ENCODE assay signal across 10 cellular contexts in the genomic region with DNA sequence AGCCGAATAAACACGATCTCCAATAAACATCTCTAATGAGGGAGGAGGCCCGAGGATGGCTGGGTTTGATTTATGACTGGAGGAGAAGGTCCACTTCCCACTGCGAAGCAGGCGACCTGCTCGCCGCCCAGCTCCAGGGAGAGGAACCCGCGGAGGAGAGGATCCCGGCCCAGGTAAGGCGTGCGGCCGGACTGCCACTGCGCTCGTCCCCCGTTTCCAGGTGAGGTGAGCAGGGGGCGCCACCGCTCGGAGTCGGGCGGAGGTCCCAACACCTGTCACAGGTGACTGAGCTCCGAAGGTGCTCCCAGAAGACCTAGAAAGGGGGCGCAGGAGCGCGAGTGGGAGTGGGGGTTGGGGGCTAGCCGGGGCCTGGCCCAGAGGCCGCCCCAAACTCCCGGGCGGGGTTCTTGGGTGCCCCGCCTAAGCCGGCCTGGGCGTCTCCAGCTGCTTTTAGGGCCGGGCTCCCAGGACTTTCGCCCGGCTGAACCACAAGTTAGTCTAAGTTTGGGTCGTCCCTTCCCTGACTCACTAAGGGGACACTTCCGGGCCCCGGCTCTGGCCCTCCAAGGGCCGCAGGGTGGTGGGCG. TPM values are rescaled to one million over a fixed set of nuclear protein-coding genes. Genes with fewer than 3 reads are reported as not detected.
DNase-seq lines count a peak whose midpoint lies in the region; ATAC-seq and TF ChIP-seq lines count a peak whose summit lies in the region.
"Had no signal": no experiment of that assay in that cellular context is flagged by ENCODE, and none has a peak within 500 bp of the region (broad histone marks: within the 10 kb centered on the region; RNA-seq: fewer than 3 reads in every experiment).

No MANE protein-coding gene starts in this region.

- H3K4me1 ChIP-seq in A673 (ENCODE audit: insufficient read depth, low read length, poor library complexity, severe bottlenecking) (peaks cover 64% of the 10 kb centered on the region), mucosa of descending colon (ENCODE audit: low read depth) (peaks cover 48% of the 10 kb centered on the region)

- in situ Hi-C loops in GM13977 (cut with MboI; ENCODE audit: low pct_unique_long_range_greater_than_20kb, low sequenced_read_pairs, unreplicated experiment), result loop anchor here (25.0 kb wide), 1 partner anchor 621 kb away; the partner anchor contains the start of gene WT1

- no peaks in the 10 kb centered on the region for H3K36me3 ChIP-seq in A673 (ENCODE audit: insufficient read depth, low read length, poor library complexity, severe bottlenecking)
- no peaks in the 10 kb centered on the region for H3K36me3 ChIP-seq in mucosa of descending colon (ENCODE audit: low read depth)

- POLR2A ChIA-PET in A673 (lab: Charles Lee; ENCODE audit: low non-redundant PET), result no interaction called here

- peak overlapping the region; percentile 53 for H3K4me3 Mint-ChIP-seq in activated naive CD8-positive, alpha-beta T cell treated with anti-CD3 and anti-CD28 coated beads, Interleukin-2, amount 50 U/mL, for 24 hours

- H3K4me1 Mint-ChIP-seq in activated naive CD8-positive, alpha-beta T cell treated with anti-CD3 and anti-CD28 coated beads, Interleukin-2, amount 50 U/mL, for 24 hours, result peaks cover 35% of the 10 kb centered on the region

- peak overlapping the region; percentile 2 for H3K27ac Mint-ChIP-seq in activated naive CD8-positive, alpha-beta T cell treated with anti-CD3 and anti-CD28 coated beads, Interleukin-2, amount 50 U/mL, for 24 hours

- TF ChIP-seq CTCF in A673 (conservative IDR thresholded peaks at IDR 0.05; ENCODE audit: low read depth, low read length) (no peak), GM13977 (IDR thresholded peaks at IDR 0.05; ENCODE audit: extremely low read depth, insufficient read depth, missing control alignments) (no peak), mucosa of descending colon (IDR thresholded peaks at IDR 0.05) (no peak)

- BruUV-seq in A673 (replicated peaks; lab: Mats Ljungman, UMichigan), result no TSS peak

- ATAC-seq in activated naive CD8-positive, alpha-beta T cell treated with anti-CD3 and anti-CD28 coated beads, Interleukin-2, amount 50 U/mL, for 24 hours, result no peak
- ATAC-seq in mucosa of descending colon (peak; percentile 69), HG02642 (IDR thresholded peaks at IDR 0.05; ENCODE audit: poor library complexity, unreplicated experiment) (no peak), HG02852 (IDR thresholded peaks at IDR 0.05; ENCODE audit: unreplicated experiment) (no peak), GM21717 (IDR thresholded peaks at IDR 0.05; ENCODE audit: unreplicated experiment) (no peak)

- CTCF ChIA-PET in A673 (lab: Charles Lee), result no interaction called here

- H3K27ac ChIP-seq in A673 (ENCODE audit: low read depth, low read length, poor library complexity, severe bottlenecking), result no peak overlapping the region

- peaks cover 99% of the 10 kb centered on the region for H3K27me3 ChIP-seq in A673 (replicated peaks; ENCODE audit: insufficient read depth, low read depth, low read length, poor library complexity)

- H3K9me3 ChIP-seq in A673 (ENCODE audit: low read depth, low read length, poor library complexity, severe bottlenecking) (no peaks in the 10 kb centered on the region), mucosa of descending colon (no peaks in the 10 kb centered on the region)

- H3K4me3 ChIP-seq in A673 (ENCODE audit: low read depth, low read length, poor library complexity, severe bottlenecking) (peak overlapping the region; percentile 44), mucosa of descending colon (no peak overlapping the region)

- H3K27me3 Mint-ChIP-seq in activated naive CD8-positive, alpha-beta T cell treated with anti-CD3 and anti-CD28 coated beads, Interleukin-2, amount 50 U/mL, for 24 hours, result peaks cover 71% of the 10 kb centered on the region

- DNase-seq in A673 (ENCODE audit: low spot score), result peak; percentile 65
- peak; percentile 60 for DNase-seq in GM13977 (ENCODE audit: low spot score)
- DNase-seq in activated naive CD8-positive, alpha-beta T cell treated with anti-CD3 and anti-CD28 coated beads, Interleukin-2, amount 50 U/mL, for 24 hours, result no peak
- DNase-seq in mucosa of descending colon, result peak in 2 of 3 donors; percentile 49
- no peak for DNase-seq in erythroblast (lab: John Stamatoyannopoulos, UW)
- DNase-seq: hippocampal formation, NCI-H446 treated with DMSO at 0.1 percent for 48 hours had no signal

- H3K36me3 Mint-ChIP-seq in activated naive CD8-positive, alpha-beta T cell treated with anti-CD3 and anti-CD28 coated beads, Interleukin-2, amount 50 U/mL, for 24 hours (ENCODE audit: low read depth), result no peaks in the 10 kb centered on the region

- no peaks in the 10 kb centered on the region for H3K9me3 Mint-ChIP-seq in activated naive CD8-positive, alpha-beta T cell treated with anti-CD3 and anti-CD28 coated beads, Interleukin-2, amount 50 U/mL, for 24 hours

- TF ChIP-seq POLR2A in erythroblast (IDR thresholded peaks at IDR 0.05; ENCODE audit: low read length), result no peak

- intact Hi-C loops in A673 (cut with micrococcal nuclease; ENCODE audit: unreplicated experiment) (loop anchor here (5.0 kb wide), 1 partner anchor 664 kb away; no protein-coding TSS in a partner anchor), mucosa of descending colon (cut with DNase I, micrococcal nuclease) (no loop called here)

RNA-seq across cellular contexts. Expression of gene PAX6, which starts 5.4 kb away (rescaled TPM):
- total RNA-seq in A673 (2021) (22.4 and 33.9 TPM in 2 replicates), mucosa of descending colon (1 to 10 TPM in 1 of 3 donors, under 1 TPM in 2; 0.09 to 1.1 (median 0.63) TPM)

Comparison
In these comparisons a context has a peak if more than half of its experiments do, and no peak if none do; other contexts are left out.
1. DNase-seq: peak in A673 (single experiment), GM13977 (single experiment) and mucosa of descending colon (2 of 3); none in activated naive CD8-positive, alpha-beta T cell treated with anti-CD3 and anti-CD28 coated beads, Interleukin-2, amount 50 U/mL, for 24 hours (single experiment) and erythroblast (0 of 2).
2. RNA of gene PAX6, which starts 5.4 kb away (total RNA-seq): 22.4 to 33.9 TPM in A673; 0.09 to 1.1 TPM in mucosa of descending colon; every median in the first group is over 10 times any median in the second.